19 cellular contexts compared by ENCODE assay signal in the genomic region with DNA sequence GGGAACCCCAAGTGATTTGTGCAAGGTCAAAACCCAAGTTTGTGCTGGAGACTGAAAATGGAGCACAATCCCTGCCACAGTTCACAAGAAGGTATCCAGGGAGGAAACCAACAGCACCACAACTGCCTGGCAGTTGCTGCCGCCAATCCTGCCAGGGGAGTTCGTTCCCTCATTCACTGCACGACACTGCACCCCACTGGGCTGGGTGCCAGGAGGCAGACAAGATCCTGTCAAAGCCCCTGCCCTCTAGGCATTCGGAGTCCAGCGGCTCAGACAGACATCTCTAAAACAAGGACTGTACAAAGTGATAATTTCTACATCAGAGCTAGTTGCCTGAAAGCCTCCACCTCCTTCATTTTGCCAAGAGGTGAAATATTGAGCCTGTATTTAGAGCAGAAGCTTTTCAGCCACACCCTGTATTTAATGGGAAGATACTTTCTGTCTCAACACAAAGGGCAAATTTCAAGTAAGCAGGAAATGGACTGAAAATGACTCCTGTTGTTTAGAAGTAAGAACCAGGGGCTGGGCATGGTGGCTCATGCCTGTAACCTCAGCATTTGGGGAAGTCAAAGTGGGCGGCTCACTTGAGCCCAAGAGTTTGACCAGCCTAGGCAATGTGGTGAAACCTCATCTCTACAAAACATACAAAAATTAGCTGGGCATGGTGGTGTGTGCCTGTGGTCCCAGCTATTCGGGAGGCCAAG.
DNase-seq lines count a peak whose midpoint lies in the region; ATAC-seq, FAIRE-seq and TF ChIP-seq lines count a peak whose summit lies in the region.
"Had no signal": no experiment of that assay in that cellular context is flagged by ENCODE, and none has a peak within 500 bp of the region (broad histone marks: within the 10 kb centered on the region; RNA-seq: fewer than 3 reads in every experiment).

No MANE protein-coding gene starts in this region.

- H3K36me3 Mint-ChIP-seq in CD4-positive, alpha-beta T cell (ENCODE audit: low read depth) = no peaks in the 10 kb centered on the region

- FAIRE-seq in keratinocyte (lab: Jason Lieb, UNC) = no peak
- FAIRE-seq: D721Med, H1 had no signal

- H3K27ac ChIP-seq in SK-N-SH (ENCODE audit: low read depth in 2 of 2, low read length in 1 of 2) (peak overlapping the region in 1 of 2 experiments; percentile 87; a peak in 2 of 4 replicates), keratinocyte (ENCODE audit: control insufficient read depth, insufficient read depth, low read length) (no peak overlapping the region), upper lobe of right lung (no peak overlapping the region)
- no peak overlapping the region for H3K27ac ChIP-seq in CD4-positive, alpha-beta T cell (ENCODE audit: low read depth, low read length)
- H3K27ac ChIP-seq: ovary had no signal

- H2AFZ ChIP-seq in SK-N-SH (ENCODE audit: low read depth) (no peak overlapping the region), keratinocyte (ENCODE audit: control insufficient read depth, low read length) (peak overlapping the region; percentile 11)

- H3K9me3 ChIP-seq in SK-N-SH (no peaks in the 10 kb centered on the region), keratinocyte (ENCODE audit: control insufficient read depth, low read depth, low read length) (no peaks in the 10 kb centered on the region), upper lobe of right lung (no peaks in the 10 kb centered on the region)
- no peaks in the 10 kb centered on the region for H3K9me3 ChIP-seq in CD4-positive, alpha-beta T cell (ENCODE audit: control insufficient read depth, low read length)
- H3K9me3 ChIP-seq: ovary had no signal

- H3K79me2 ChIP-seq in SK-N-SH (ENCODE audit: insufficient read depth) = no peaks in the 10 kb centered on the region
- no peaks in the 10 kb centered on the region for H3K79me2 ChIP-seq in keratinocyte (ENCODE audit: control insufficient read depth, insufficient read depth, low read length)

- H3K27ac Mint-ChIP-seq in CD4-positive, alpha-beta T cell = no peak overlapping the region
- H3K27ac Mint-ChIP-seq: activated CD8-positive, alpha-beta T cell treated with anti-CD3 and anti-CD28 coated beads, Interleukin-2, amount 10 ng/mL, durations not matched to agents 7 days and 5 days; activated T-helper 1 cell treated with anti-CD3 and anti-CD28 coated beads, Interleukin-12 subunit alpha, Interleukin-12 subunit beta, Interleukin-2, Interleukin-4 antibody, amounts not matched to agents 30 ng/mL and 10 ng/mL and 1 ng/mL, durations not matched to agents 14 hours and 24 hours and 36 hours; effector memory CD8-positive, alpha-beta T cell had no signal

- H3K27me3 ChIP-seq in SK-N-SH (ENCODE audit: insufficient read depth) (no peaks in the 10 kb centered on the region), keratinocyte (ENCODE audit: control insufficient read depth, extremely low read depth, insufficient read depth, low read length) (no peaks in the 10 kb centered on the region), upper lobe of right lung (no peaks in the 10 kb centered on the region)
- no peaks in the 10 kb centered on the region for H3K27me3 ChIP-seq in CD4-positive, alpha-beta T cell (ENCODE audit: control insufficient read depth, insufficient read depth, low read length)
- H3K27me3 ChIP-seq: ovary had no signal

- peaks cover 6% of the 10 kb centered on the region for H3K27me3 Mint-ChIP-seq in CD4-positive, alpha-beta T cell

- ATAC-seq in SK-N-SH treated with all-trans-retinoic acid at 6 μM for 48 hours = no peak; the same call in 2 of the 3 replicates
- peak; percentile 89 for ATAC-seq in upper lobe of right lung
- ATAC-seq in CD4-positive, alpha-beta T cell (ENCODE audit: poor library complexity) = no peak
- ATAC-seq: activated CD8-positive, alpha-beta T cell treated with anti-CD3 and anti-CD28 coated beads, Interleukin-2, amount 10 ng/mL, durations not matched to agents 7 days and 5 days; effector memory CD8-positive, alpha-beta T cell had no signal

- H3K4me1 Mint-ChIP-seq in CD4-positive, alpha-beta T cell (ENCODE audit: low read depth) = no peaks in the 10 kb centered on the region

- DNase-seq in SK-N-SH = peak; percentile 72
- DNase-seq in NOMO-1 (lab: John Stamatoyannopoulos, UW; ENCODE audit: unreplicated experiment in 2 of 2) = peak; percentile 58 to 76
- DNase-seq in keratinocyte (ENCODE audit: low read depth, low spot score) = no peak
- no peak for DNase-seq in upper lobe of right lung
- DNase-seq in NCI-H526 (lab: John Stamatoyannopoulos, UW) = no peak
- DNase-seq in CD4-positive, alpha-beta T cell = no peak
- no peak for DNase-seq in GM19238 (ENCODE audit: insufficient read length, low spot score)
- DNase-seq: activated CD8-positive, alpha-beta T cell treated with anti-CD3 and anti-CD28 coated beads, Interleukin-2, amount 10 ng/mL, durations not matched to agents 7 days and 5 days; central memory CD4-positive, alpha-beta T cell; effector memory CD8-positive, alpha-beta T cell; hippocampal formation; kidney glomerular epithelial cell; NCI-H226; ovary had no signal

- dilution Hi-C loops in keratinocyte (cut with MboI; ENCODE audit: extremely low pct_ligation_motif_present, low sequenced_read_pairs) = no loop called here

- POLR2A ChIA-PET in SK-N-SH (lab: Yijun Ruan, JAX) = interaction anchor here (0.7 kb wide), 1 partner anchor 16 kb away, joined by 3 read pairs; no protein-coding TSS in a partner anchor
- POLR2A ChIA-PET in CD4-positive, alpha-beta T cell (lab: Charles Lee) = no interaction called here

- H3K9me1 ChIP-seq in keratinocyte (ENCODE audit: control insufficient read depth, extremely low read depth, insufficient read depth, low read length) = no peaks in the 10 kb centered on the region

- no peaks in the 10 kb centered on the region for H3K9me3 Mint-ChIP-seq in CD4-positive, alpha-beta T cell
- H3K9me3 Mint-ChIP-seq: activated T-helper 1 cell treated with anti-CD3 and anti-CD28 coated beads, Interleukin-12 subunit alpha, Interleukin-12 subunit beta, Interleukin-2, Interleukin-4 antibody, amounts not matched to agents 30 ng/mL and 10 ng/mL and 1 ng/mL, durations not matched to agents 14 hours and 24 hours and 36 hours had no signal

- intact Hi-C loops in upper lobe of right lung (cut with DNase I) = no loop called here
- intact Hi-C loops in CD4-positive, alpha-beta T cell (cut with DNase I, micrococcal nuclease) = no loop called here

- H3K9ac ChIP-seq in SK-N-SH (no peak overlapping the region), keratinocyte (ENCODE audit: control insufficient read depth, extremely low read depth, insufficient read depth, low read length) (no peak overlapping the region)

- no peak overlapping the region for H3K4me3 Mint-ChIP-seq in CD4-positive, alpha-beta T cell
- H3K4me3 Mint-ChIP-seq: activated CD8-positive, alpha-beta T cell treated with anti-CD3 and anti-CD28 coated beads, Interleukin-2, amount 10 ng/mL, durations not matched to agents 7 days and 5 days; activated T-helper 1 cell treated with anti-CD3 and anti-CD28 coated beads, Interleukin-12 subunit alpha, Interleukin-12 subunit beta, Interleukin-2, Interleukin-4 antibody, amounts not matched to agents 30 ng/mL and 10 ng/mL and 1 ng/mL, durations not matched to agents 14 hours and 24 hours and 36 hours; effector memory CD8-positive, alpha-beta T cell had no signal

- 55% methylated on average over 7 of the region's 7 CpGs for WGBS in SK-N-SH (ENCODE audit: low lambda C conversion rate)

- H3K4me2 ChIP-seq in SK-N-SH (no peak overlapping the region), keratinocyte (ENCODE audit: control insufficient read depth, extremely low read depth, insufficient read depth, low read depth, low read length) (no peak overlapping the region)

- peak; percentile 20; the same call in 1 of the 2 replicates for TF ChIP-seq RAD21 in SK-N-SH (IDR thresholded peaks at IDR 0.05; ENCODE audit: low read length)

- no peaks in the 10 kb centered on the region for H3K9me2 ChIP-seq in SK-N-SH

- CTCF ChIA-PET in SK-N-SH (lab: Yijun Ruan, JAX) = interaction anchor here (0.6 to 2.9 kb wide), 7 partner anchors 10 to 248 kb away, joined by 3 to 10 read pairs (median 4); no protein-coding TSS in a partner anchor
- CTCF ChIA-PET in CD4-positive, alpha-beta T cell (lab: Charles Lee) = no interaction called here

- H4K20me1 ChIP-seq in SK-N-SH (ENCODE audit: insufficient read depth) (no peaks in the 10 kb centered on the region), keratinocyte (ENCODE audit: control insufficient read depth, extremely low read depth, insufficient read depth, low read length) (no peaks in the 10 kb centered on the region)

- H3F3A ChIP-seq in SK-N-SH (replicated peaks; ENCODE audit: insufficient read depth) = no peaks in the 10 kb centered on the region

- TF ChIP-seq CTCF in SK-N-SH (IDR thresholded peaks at IDR 0.05) (no peak), keratinocyte (optimal IDR thresholded peaks at IDR 0.05 in 1 of 3, IDR thresholded peaks at IDR 0.05 in 1 of 3, conservative IDR thresholded peaks at IDR 0.05 in 1 of 3; ENCODE audit: extremely low read depth in 1 of 3, insufficient read depth in 2 of 3, low read length in 3 of 3) (peak in 1 of 3 experiments; percentile 12), upper lobe of right lung (IDR thresholded peaks at IDR 0.05) (no peak)
- no peak for TF ChIP-seq CTCF in CD4-positive, alpha-beta T cell (IDR thresholded peaks at IDR 0.05)

- H3K4me3 ChIP-seq in SK-N-SH (ENCODE audit: low read depth in 2 of 2, low read length in 1 of 2) (no peak overlapping the region), keratinocyte (ENCODE audit: control insufficient read depth in 2 of 3, extremely low read depth in 1 of 3, insufficient read depth in 2 of 3, low read depth in 1 of 3, low read length in 3 of 3) (no peak overlapping the region), upper lobe of right lung (no peak overlapping the region)
- H3K4me3 ChIP-seq: ovary, skin epidermis had no signal

- H3K4me1 ChIP-seq in SK-N-SH (ENCODE audit: control insufficient read depth in 1 of 2, insufficient read depth in 2 of 2, low read depth in 1 of 2, low read length in 1 of 2) (peaks cover 0 to 59% of the 10 kb centered on the region in 2 experiments; a peak in 3 of 4 replicates), keratinocyte (ENCODE audit: control insufficient read depth, extremely low read depth, insufficient read depth, low read length) (peaks cover 10% of the 10 kb centered on the region), upper lobe of right lung (no peaks in the 10 kb centered on the region)

- H3K36me3 ChIP-seq in SK-N-SH (replicated peaks in 1 of 2; ENCODE audit: control insufficient read depth in 1 of 2, insufficient read depth in 2 of 2, low read length in 1 of 2) = peaks cover 0 to 28% of the 10 kb centered on the region in 2 experiments
- peaks cover 4% of the 10 kb centered on the region in 2 experiments for H3K36me3 ChIP-seq in keratinocyte (ENCODE audit: control insufficient read depth in 2 of 2, extremely low read depth in 1 of 2, insufficient read depth in 2 of 2, low read length in 2 of 2)
- no peaks in the 10 kb centered on the region for H3K36me3 ChIP-seq in upper lobe of right lung
- H3K36me3 ChIP-seq: ovary had no signal

- no peak; a peak in 2 of 4 replicates for TF ChIP-seq EP300 in SK-N-SH (IDR thresholded peaks at IDR 0.05; ENCODE audit: borderline replicate concordance in 1 of 2, low read depth in 1 of 2, low read length in 1 of 2)

TF ChIP-seq in SK-N-SH, 30 proteins besides CTCF, POLR2A, EP300 and RAD21 (continues in another document):
- TF ChIP-seq TCF12 (IDR thresholded peaks at IDR 0.05) = no peak
- peak; percentile 66 for TF ChIP-seq GATA2 (CRISPR knock-in tag; IDR thresholded peaks at IDR 0.05)

TF ChIP-seq in SK-N-SH treated with all-trans-retinoic acid at 6 μM for 48 hours, 23 proteins besides CTCF, POLR2A, EP300 and RAD21 (continues in another document):
- no peak for TF ChIP-seq OSR1 (CRISPR knock-in tag; IDR thresholded peaks at IDR 0.05)

Comparison
In these comparisons a context has a peak if more than half of its experiments do, and no peak if none do; other contexts are left out.
1. DNase-seq: peak in SK-N-SH (single experiment) and NOMO-1 (2 of 2); none in keratinocyte (single experiment), upper lobe of right lung (single experiment), NCI-H526 (0 of 2), CD4-positive, alpha-beta T cell (0 of 10) and GM19238 (single experiment).